ENCODE assay signal across 24 cellular contexts in genomic region chr1:52544665-52545525, GRCh38.
"Had no signal": no experiment of that assay in that cellular context is flagged by ENCODE, and none has a peak within 500 bp of the region (broad histone marks: within the 10 kb centered on the region; RNA-seq: fewer than 3 reads in every experiment).

No MANE protein-coding gene starts in this region.

- DNase-seq: activated CD4-positive, alpha-beta T cell treated with anti-CD3 and anti-CD28 coated beads, Interleukin-2, amount 10 ng/mL, durations not matched to agents 24 days and 14 days; activated CD8-positive, alpha-beta memory T cell treated with anti-CD3 and anti-CD28 coated beads, Interleukin-2, amount 50 U/mL, for 4 hours; activated CD8-positive, alpha-beta T cell treated with anti-CD3 and anti-CD28 coated beads, Interleukin-2, amount 10 ng/mL, durations not matched to agents 7 days and 5 days; activated naive CD4-positive, alpha-beta T cell treated with anti-CD3 and anti-CD28 coated beads for 36 hours; activated T-cell treated with anti-CD3 and anti-CD28 coated beads, Interleukin-2, amount 50 U/mL, for 4 hours; anterior cingulate cortex; central memory CD4-positive, alpha-beta T cell; dorsolateral prefrontal cortex; foreskin melanocyte; head of caudate nucleus; kidney glomerular epithelial cell; left ventricle myocardium inferior; mammary epithelial cell; nephron progenitor cell; stimulated activated CD4-positive, alpha-beta T cell treated with anti-CD3 and anti-CD28 coated beads, Interleukin-15, amount 100 ng/mL, for 24 hours; stimulated activated CD4-positive, alpha-beta T cell treated with anti-CD3 and anti-CD28 coated beads, Interleukin-4, amount 100 ng/mL, for 1 hour; stomach; upper lobe of left lung had no signal

- H3K27me3 Mint-ChIP-seq: activated CD4-positive, alpha-beta T cell treated with anti-CD3 and anti-CD28 coated beads, Interleukin-2, amount 10 ng/mL, durations not matched to agents 24 days and 14 days; brain had no signal

- H3K27ac Mint-ChIP-seq: activated CD4-positive, alpha-beta T cell treated with anti-CD3 and anti-CD28 coated beads, Interleukin-2, amount 10 ng/mL, durations not matched to agents 24 days and 14 days; activated CD8-positive, alpha-beta T cell treated with anti-CD3 and anti-CD28 coated beads, Interleukin-2, amount 10 ng/mL, durations not matched to agents 7 days and 5 days; activated naive CD4-positive, alpha-beta T cell treated with anti-CD3 and anti-CD28 coated beads for 36 hours; brain; nephron progenitor cell; T-helper 2 cell treated with Interferon-gamma antibody and Interleukin-4, amounts not matched to agents 5 μg/mL and 100 μg/mL, for 36 hours; WTC11 had no signal

- H3K4me3 ChIP-seq: dorsolateral prefrontal cortex, left ventricle myocardium inferior, right atrium auricular region, skin epidermis, stomach, upper lobe of left lung had no signal

- H3K4me1 ChIP-seq: left ventricle myocardium inferior, right atrium auricular region, upper lobe of left lung had no signal

- H3K4me3 Mint-ChIP-seq: activated CD4-positive, alpha-beta T cell treated with anti-CD3 and anti-CD28 coated beads, Interleukin-2, amount 10 ng/mL, durations not matched to agents 24 days and 14 days; activated CD8-positive, alpha-beta T cell treated with anti-CD3 and anti-CD28 coated beads, Interleukin-2, amount 10 ng/mL, durations not matched to agents 7 days and 5 days; activated naive CD4-positive, alpha-beta T cell treated with anti-CD3 and anti-CD28 coated beads for 36 hours; activated T-cell treated with anti-CD3 and anti-CD28 coated beads, Interleukin-2, amount 50 U/mL, for 4 hours; brain; nephron progenitor cell; T-helper 2 cell treated with Interferon-gamma antibody and Interleukin-4, amounts not matched to agents 5 μg/mL and 100 μg/mL, for 36 hours; WTC11 had no signal

- H3K27me3 ChIP-seq: dorsolateral prefrontal cortex, right atrium auricular region, stomach, upper lobe of left lung had no signal

- ATAC-seq: activated CD8-positive, alpha-beta T cell treated with anti-CD3 and anti-CD28 coated beads, Interleukin-2, amount 10 ng/mL, durations not matched to agents 7 days and 5 days; activated T-cell treated with anti-CD3 and anti-CD28 coated beads, Interleukin-2, amount 50 U/mL, for 4 hours; WTC11 had no signal

- H3K27ac ChIP-seq: dorsolateral prefrontal cortex, epithelial cell of prostate, left ventricle myocardium inferior, right atrium auricular region, skin epidermis, stomach, upper lobe of left lung had no signal

- H3K36me3 ChIP-seq: right atrium auricular region, upper lobe of left lung had no signal
